8 cellular contexts compared by ENCODE assay signal in genomic region chr10:119370046-119370770, GRCh38.
A peak's percentile ranks its signal among the peaks of the same experiment; 100 is the strongest.
DNase-seq lines count a peak whose midpoint lies in the region; ATAC-seq and TF ChIP-seq lines count a peak whose summit lies in the region.

No MANE protein-coding gene starts in this region.

- H3K27me3 ChIP-seq in heart right ventricle: no peaks in the 10 kb centered on the region
- H3K27me3 ChIP-seq in skeletal muscle tissue (ENCODE audit: control insufficient read depth in 3 of 3, insufficient read depth in 3 of 3, low read length in 3 of 3): peaks cover 0 to 4% (median 0%) of the 10 kb centered on the region in 3 donors

- no peaks in the 10 kb centered on the region for H3K9me3 ChIP-seq in heart right ventricle
- H3K9me3 ChIP-seq in skeletal muscle tissue (ENCODE audit: control insufficient read depth in 3 of 3, low read length in 3 of 3): no peaks in the 10 kb centered on the region

- TF ChIP-seq CTCF in heart right ventricle (IDR thresholded peaks at IDR 0.05): no peak

- intact Hi-C loops in heart right ventricle (cut with DNase I): loop anchor here in 5 of 10 donors (2.0 to 5.0 kb wide), 3 partner anchors 37 to 42 kb away; no protein-coding TSS in a partner anchor

- ATAC-seq in heart right ventricle (peak in 7 of 8 donors; percentile 45 to 80 (median 68)), GM21367 (IDR thresholded peaks at IDR 0.05; ENCODE audit: unreplicated experiment) (no peak)

- peak; percentile 88 for DNase-seq in GM03348 (ENCODE audit: low spot score)
- peak; percentile 23 for DNase-seq in T1000 (lab: John Stamatoyannopoulos, UW)
- DNase-seq in heart right ventricle: peak in 1 of 2 donors; percentile 77
- DNase-seq in HUDEP-2 (lab: John Stamatoyannopoulos, UW; ENCODE audit: unreplicated experiment in 76 of 76): no peak
- DNase-seq in activated effector memory CD4-positive, alpha-beta T cell treated with Interleukin-2 at 50 U/mL for 16 hours: no peak
- DNase-seq in NCI-H1694 (lab: John Stamatoyannopoulos, UW): no peak

- H3K4me1 ChIP-seq in heart right ventricle (peaks cover 30 to 85% (median 76%) of the 10 kb centered on the region in 9 donors), skeletal muscle tissue (ENCODE audit: control insufficient read depth in 3 of 3, insufficient read depth in 3 of 3, low read length in 3 of 3) (peaks cover 59 to 68% (median 66%) of the 10 kb centered on the region in 3 donors)

- peaks cover 0 to 12% (median 0%) of the 10 kb centered on the region in 9 donors for H3K36me3 ChIP-seq in heart right ventricle
- H3K36me3 ChIP-seq in skeletal muscle tissue (ENCODE audit: control insufficient read depth in 3 of 3, insufficient read depth in 3 of 3, low read length in 3 of 3): no peaks in the 10 kb centered on the region

- WGBS in heart right ventricle, 2 donors: 46 to 60% methylated on average over 17 of the region's 17 CpGs

- peak overlapping the region; percentile 32 to 51 (median 36) for H3K9ac ChIP-seq in skeletal muscle tissue (ENCODE audit: low read depth in 1 of 3, low read length in 3 of 3)

- H3K27ac ChIP-seq in heart right ventricle: peak overlapping the region; percentile 73 to 95 (median 88)
- peak overlapping the region; percentile 79 for H3K27ac ChIP-seq in skeletal muscle tissue (ENCODE audit: low read depth, low read length)

- peak overlapping the region in 5 of 10 donors; percentile 16 to 35 (median 19) for H3K4me3 ChIP-seq in heart right ventricle
- H3K4me3 ChIP-seq in skeletal muscle tissue (ENCODE audit: low read length in 3 of 3): peak overlapping the region in 1 of 3 donors; percentile 42

Comparison
In these comparisons a context has a peak if more than half of its experiments do, and no peak if none do; other contexts are left out.
1. DNase-seq: peak in GM03348 (single experiment) and T1000 (single experiment); none in HUDEP-2 (0 of 76), activated effector memory CD4-positive, alpha-beta T cell treated with Interleukin-2 at 50 U/mL for 16 hours (single experiment) and NCI-H1694 (single experiment).